29 cellular contexts compared by ENCODE assay signal in the genomic region with DNA sequence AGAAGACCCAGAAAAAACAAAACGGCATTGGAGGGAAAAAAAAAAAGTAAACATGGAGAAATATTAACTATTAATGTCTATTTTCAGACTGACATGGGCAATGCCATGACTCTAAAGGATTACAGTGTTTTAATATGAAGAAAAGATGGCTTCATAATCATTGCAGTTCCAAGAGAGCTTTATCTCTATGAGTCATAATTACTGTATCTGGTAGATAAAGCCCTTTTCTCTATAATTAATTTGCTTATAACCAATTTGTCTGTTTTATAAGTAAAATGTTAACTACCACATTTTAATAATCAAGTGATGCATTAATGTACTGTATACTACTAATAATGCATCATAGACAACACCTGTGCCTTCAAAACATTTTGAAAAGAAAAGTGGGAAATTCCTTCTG.
"Had no signal": no experiment of that assay in that cellular context is flagged by ENCODE, and none has a peak within 500 bp of the region (broad histone marks: within the 10 kb centered on the region; RNA-seq: fewer than 3 reads in every experiment).

No MANE protein-coding gene starts in this region.

- H3K27ac ChIP-seq: brain microvascular endothelial cell, cardiac muscle cell, Peyer's patch had no signal

- ATAC-seq: activated CD8-positive, alpha-beta T cell treated with anti-CD3 and anti-CD28 coated beads, Interleukin-2, amount 10 ng/mL, durations not matched to agents 7 days and 5 days; T-cell had no signal

- H3K4me3 ChIP-seq: cardiac muscle cell, Peyer's patch had no signal

- H3K9me3 ChIP-seq: Peyer's patch had no signal

- H3K27ac Mint-ChIP-seq: activated CD8-positive, alpha-beta T cell treated with anti-CD3 and anti-CD28 coated beads, Interleukin-2, amount 10 ng/mL, durations not matched to agents 7 days and 5 days; activated naive CD4-positive, alpha-beta T cell treated with anti-CD3 and anti-CD28 coated beads for 36 hours; activated naive CD8-positive, alpha-beta T cell; activated T-cell treated with anti-CD3 and anti-CD28 coated beads, Interleukin-2, amount 50 U/mL, for 24 hours; T-cell had no signal

- H3K4me3 Mint-ChIP-seq: activated CD8-positive, alpha-beta T cell treated with anti-CD3 and anti-CD28 coated beads, Interleukin-2, amount 10 ng/mL, durations not matched to agents 7 days and 5 days; activated naive CD4-positive, alpha-beta T cell treated with anti-CD3 and anti-CD28 coated beads for 36 hours; activated naive CD8-positive, alpha-beta T cell; activated T-cell treated with anti-CD3 and anti-CD28 coated beads, Interleukin-2, amount 50 U/mL, for 24 hours; T-cell had no signal

- H3K9me3 Mint-ChIP-seq: activated naive CD4-positive, alpha-beta T cell treated with anti-CD3 and anti-CD28 coated beads for 36 hours; activated T-cell treated with anti-CD3 and anti-CD28 coated beads, Interleukin-2, amount 50 U/mL, for 24 hours; T-cell had no signal

- DNase-seq: activated CD4-positive, alpha-beta T cell treated with anti-CD3 and anti-CD28 coated beads for 48 hours; activated CD4-positive, alpha-beta T cell treated with anti-CD3 and anti-CD28 coated beads, Interleukin-2, amount 50 U/mL, for 4 hours; activated CD4-positive, CD25-positive, alpha-beta regulatory T cell treated with anti-CD3 and anti-CD28 coated beads, Interleukin-2, amount 50 U/mL, for 72 hours; activated CD8-positive, alpha-beta T cell treated with anti-CD3 and anti-CD28 coated beads, Interleukin-2, amount 10 ng/mL, durations not matched to agents 7 days and 5 days; activated gamma-delta T cell; activated naive CD4-positive, alpha-beta T cell treated with anti-CD3 and anti-CD28 coated beads for 36 hours; activated T-cell treated with anti-CD3 and anti-CD28 coated beads, Interleukin-2, amount 50 U/mL, for 24 hours; brain microvascular endothelial cell; Kasumi-1; KBM-7; NCI-H1105 treated with DMSO at 0.1 percent for 48 hours; NCI-H146; NCI-H187 treated with DMSO at 0.1 percent for 48 hours; NCI-H2081 treated with DMSO at 0.1 percent for 48 hours; NCI-H2171; NCI-H2227 treated with DMSO at 0.1 percent for 48 hours; NCI-H446 treated with DMSO at 0.1 percent for 48 hours; NCI-H526; NCI-H82; NK-92 treated with Interleukin-12 subunit alpha and Interleukin-12 subunit beta, amount 100 ng/mL, for 24 hours; OCI-M1; Peyer's patch; SHP77 treated with DMSO at 0.1 percent for 48 hours; T-cell; T-helper 2 cell; T1000 had no signal

- FAIRE-seq: TTC549 had no signal

- H3K4me1 ChIP-seq: Peyer's patch had no signal

- H3K27me3 ChIP-seq: brain microvascular endothelial cell, cardiac muscle cell, Peyer's patch had no signal

- H3K27me3 Mint-ChIP-seq: activated naive CD8-positive, alpha-beta T cell; activated T-cell treated with anti-CD3 and anti-CD28 coated beads, Interleukin-2, amount 50 U/mL, for 24 hours; T-cell had no signal
